ENCODE assay signal across 23 cellular contexts in the genomic region with DNA sequence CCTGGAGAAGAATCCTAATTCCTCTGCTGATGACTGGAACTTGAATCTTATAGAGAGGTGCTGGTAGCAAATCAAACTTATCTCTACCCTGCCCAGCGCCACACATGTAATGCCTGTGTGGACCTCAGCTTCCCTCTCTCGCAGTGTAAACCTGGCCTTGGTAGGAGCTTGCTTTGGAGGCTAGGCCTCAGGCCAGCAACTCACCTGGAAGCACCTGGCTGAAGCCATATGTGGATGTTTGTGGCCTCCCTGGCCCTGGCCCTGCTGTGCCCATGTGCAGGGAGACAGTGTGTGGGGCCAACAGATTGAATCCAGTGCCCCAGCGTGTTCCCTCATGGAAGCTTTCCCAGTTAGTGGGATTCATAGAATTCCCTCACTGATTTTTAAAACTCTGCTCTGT.
"Had no signal": no experiment of that assay in that cellular context is flagged by ENCODE, and none has a peak within 500 bp of the region (broad histone marks: within the 10 kb centered on the region; RNA-seq: fewer than 3 reads in every experiment).

No MANE protein-coding gene starts in this region.

- H3K27me3 ChIP-seq: dorsolateral prefrontal cortex, esophagus muscularis mucosa, foreskin keratinocyte, gastroesophageal sphincter, heart right ventricle, left lung had no signal

- FAIRE-seq: colon, endothelial cell of umbilical vein, frontal cortex, islet of Langerhans, keratinocyte had no signal

- H3K9me3 ChIP-seq: esophagus muscularis mucosa, gastroesophageal sphincter, heart right ventricle, left lung, lower lobe of right lung, mucosa of descending colon had no signal

- H3K4me1 ChIP-seq: esophagus muscularis mucosa, foreskin keratinocyte, gastroesophageal sphincter, left lung, lower lobe of right lung had no signal

- H3K9me3 Mint-ChIP-seq: mesothelial cell of epicardium had no signal

- H3K4me1 Mint-ChIP-seq: mesothelial cell of epicardium had no signal

- H3K27ac Mint-ChIP-seq: mesothelial cell of epicardium had no signal

- DNase-seq: dermis blood vessel endothelial cell; dorsolateral prefrontal cortex; effector CD4-positive, alpha-beta T cell; effector memory CD4-positive, alpha-beta T cell; foreskin keratinocyte; head of caudate nucleus; heart right ventricle; hippocampal formation; left cardiac atrium; left lung; left ventricle myocardium superior; lower lobe of right lung; mesenchymal stem cell; mucosa of descending colon had no signal

- H3K4me3 Mint-ChIP-seq: mesothelial cell of epicardium had no signal

- ATAC-seq: foreskin keratinocyte, gastroesophageal sphincter, heart right ventricle, left cardiac atrium, left lung, left ventricle myocardium superior, lower lobe of right lung, mucosa of descending colon had no signal

- H3K4me3 ChIP-seq: coronary artery, dorsolateral prefrontal cortex, esophagus muscularis mucosa, gastroesophageal sphincter, heart right ventricle, left lung, lower lobe of right lung, mucosa of descending colon had no signal

- H3K27ac ChIP-seq: coronary artery, dorsolateral prefrontal cortex, esophagus muscularis mucosa, foreskin keratinocyte, gastroesophageal sphincter, heart right ventricle, left lung, lower lobe of right lung had no signal
